ENCODE assay signal across 24 cellular contexts in genomic region chr5:79030663-79031480, GRCh38. TPM values are rescaled to one million over a fixed set of nuclear protein-coding genes. Genes with fewer than 3 reads are reported as not detected.
DNase-seq lines count a peak whose midpoint lies in the region; ATAC-seq, FAIRE-seq and TF ChIP-seq lines count a peak whose summit lies in the region.
"Had no signal": no experiment of that assay in that cellular context is flagged by ENCODE, and none has a peak within 500 bp of the region (broad histone marks: within the 10 kb centered on the region; RNA-seq: fewer than 3 reads in every experiment).

No MANE protein-coding gene starts in this region.

- H3K23ac ChIP-seq in mesenchymal stem cell (ENCODE audit: low read length in 2 of 2): no peak overlapping the region

- H4K91ac ChIP-seq in mesenchymal stem cell (ENCODE audit: low read length): no peak overlapping the region

- H3K79me2 ChIP-seq in SK-N-SH (ENCODE audit: insufficient read depth) (no peaks in the 10 kb centered on the region), GM23248 (ENCODE audit: insufficient read depth) (no peaks in the 10 kb centered on the region)

- peak; percentile 58 for FAIRE-seq in GM12891 (lab: Jason Lieb, UNC)
- FAIRE-seq: A204.1, H54 had no signal

- H3K9ac ChIP-seq in SK-N-SH: no peak overlapping the region
- no peak overlapping the region for H3K9ac ChIP-seq in mesenchymal stem cell (ENCODE audit: low read length)
- no peak overlapping the region for H3K9ac ChIP-seq in GM23248
- H3K9ac ChIP-seq: BLaER1 had no signal

- TF ChIP-seq POLR2A in GM12891 (IDR thresholded peaks at IDR 0.05; ENCODE audit: low read depth, low read length): no peak

- no peak overlapping the region for H2BK15ac ChIP-seq in mesenchymal stem cell (ENCODE audit: low read depth, poor library complexity, severe bottlenecking)

- no peaks in the 10 kb centered on the region for H3K36me3 Mint-ChIP-seq in progenitor cell of endocrine pancreas (ENCODE audit: insufficient read depth)
- H3K36me3 Mint-ChIP-seq: CD4-positive, alpha-beta memory T cell had no signal

- H3K9me3 ChIP-seq in SK-N-SH (no peaks in the 10 kb centered on the region), mesenchymal stem cell (ENCODE audit: control insufficient read depth, low read length) (no peaks in the 10 kb centered on the region), GM23248 (ENCODE audit: low read depth) (no peaks in the 10 kb centered on the region)
- H3K9me3 ChIP-seq: BLaER1, Peyer's patch had no signal

- H3K27me3 Mint-ChIP-seq in progenitor cell of endocrine pancreas: no peaks in the 10 kb centered on the region

- CTCF ChIA-PET in SK-N-SH (lab: Yijun Ruan, JAX): interaction anchor here (3.8 kb wide), 1 partner anchor 102 kb away, joined by 55 read pairs; no protein-coding TSS in a partner anchor

- in situ Hi-C loops in GM23248 (cut with MboI): no loop called here

- WGBS in SK-N-SH (ENCODE audit: low lambda C conversion rate): 70% methylated on average over 11 of the region's 11 CpGs
- WGBS in mesenchymal stem cell: 96% methylated on average over 11 of the region's 11 CpGs
- 55 to 56% methylated on average over 10 of the region's 11 CpGs for WGBS in GM23248 (ENCODE audit: low coverage in 1 of 2, low lambda C conversion rate in 2 of 2, missing lambda C conversion rate in 2 of 2), 2 experiments

- TF ChIP-seq CTCF in SK-N-SH (IDR thresholded peaks at IDR 0.05): no peak
- TF ChIP-seq CTCF in kidney epithelial cell (IDR thresholded peaks at IDR 0.05; ENCODE audit: insufficient read depth, low read length, poor library complexity, severe bottlenecking): no peak
- no peak for TF ChIP-seq CTCF in progenitor cell of endocrine pancreas (IDR thresholded peaks at IDR 0.05; ENCODE audit: unreplicated experiment)

- no peak overlapping the region for H3K4ac ChIP-seq in mesenchymal stem cell (ENCODE audit: low read depth in 1 of 2, low read length in 2 of 2)

- H4K20me1 ChIP-seq in SK-N-SH (ENCODE audit: insufficient read depth): no peaks in the 10 kb centered on the region
- no peaks in the 10 kb centered on the region for H4K20me1 ChIP-seq in GM23248 (ENCODE audit: insufficient read depth)
- H4K20me1 ChIP-seq: BLaER1 had no signal

- H2BK5ac ChIP-seq in mesenchymal stem cell (ENCODE audit: low read depth, low read length, poor library complexity, severe bottlenecking): no peak overlapping the region

- H3K9me3 Mint-ChIP-seq in progenitor cell of endocrine pancreas (ENCODE audit: low read depth): no peaks in the 10 kb centered on the region
- H3K9me3 Mint-ChIP-seq: CD4-positive, alpha-beta memory T cell had no signal

- DNase-seq in GM12891 (ENCODE audit: insufficient read length, low spot score) (no peak), SK-N-SH (peak; percentile 46), kidney epithelial cell (ENCODE audit: low read depth) (peak; percentile 66), mesenchymal stem cell (no peak), GM23248 (no peak), progenitor cell of endocrine pancreas (ENCODE audit: low spot score, unreplicated experiment) (no peak)
- no peak for DNase-seq in activated naive CD4-positive, alpha-beta T cell (lab: John Stamatoyannopoulos, UW)
- DNase-seq: CD4-positive, alpha-beta memory T cell; DMS79; IMR-90; Karpas-422; NCI-H1417 treated with DMSO at 0.1 percent for 48 hours; NCI-H1930; NCI-H2171; NCI-H446 treated with DMSO at 0.1 percent for 48 hours; Peyer's patch had no signal

- H3K4me1 Mint-ChIP-seq in progenitor cell of endocrine pancreas (ENCODE audit: low read depth): peaks cover 2% of the 10 kb centered on the region
- H3K4me1 Mint-ChIP-seq: CD4-positive, alpha-beta memory T cell had no signal

- H3K27ac ChIP-seq in SK-N-SH (ENCODE audit: low read depth in 2 of 2, low read length in 1 of 2): peak overlapping the region in 1 of 2 experiments; percentile 94; a peak in 2 of 4 replicates
- H3K27ac ChIP-seq in mesenchymal stem cell (ENCODE audit: low read length, poor library complexity, severe bottlenecking): peak overlapping the region; percentile 82
- no peak overlapping the region for H3K27ac ChIP-seq in GM23248
- H3K27ac ChIP-seq: BLaER1, Peyer's patch had no signal

- no peaks in the 10 kb centered on the region for H3K79me1 ChIP-seq in mesenchymal stem cell (replicated peaks; ENCODE audit: low read length, poor library complexity, severe bottlenecking)

- no peak overlapping the region for H2BK12ac ChIP-seq in mesenchymal stem cell (ENCODE audit: low read length in 2 of 2)

- TF ChIP-seq EP300 in SK-N-SH (IDR thresholded peaks at IDR 0.05; ENCODE audit: borderline replicate concordance in 1 of 2, low read depth in 1 of 2, low read length in 1 of 2): peak in 1 of 2 experiments; percentile 78; a peak in 2 of 4 replicates

- H3K4me3 ChIP-seq in SK-N-SH (ENCODE audit: low read depth in 2 of 2, low read length in 1 of 2): no peak overlapping the region
- H3K4me3 ChIP-seq in kidney epithelial cell (ENCODE audit: low read depth, low read length): no peak overlapping the region
- H3K4me3 ChIP-seq in mesenchymal stem cell (ENCODE audit: insufficient read depth in 1 of 2, low read depth in 1 of 2, low read length in 2 of 2): no peak overlapping the region
- H3K4me3 ChIP-seq in GM23248: no peak overlapping the region
- H3K4me3 ChIP-seq: BLaER1, Peyer's patch had no signal

- no peaks in the 10 kb centered on the region for H3K27me3 ChIP-seq in SK-N-SH (ENCODE audit: insufficient read depth)
- H3K27me3 ChIP-seq in kidney epithelial cell (ENCODE audit: control insufficient read depth, insufficient read depth, low read length): no peaks in the 10 kb centered on the region
- H3K27me3 ChIP-seq in mesenchymal stem cell (ENCODE audit: control insufficient read depth in 1 of 2, insufficient read depth in 1 of 2, low read length in 2 of 2): peaks cover 0 to 3% of the 10 kb centered on the region in 2 experiments
- no peaks in the 10 kb centered on the region for H3K27me3 ChIP-seq in GM23248 (replicated peaks; ENCODE audit: insufficient read depth)
- H3K27me3 ChIP-seq: BLaER1, Peyer's patch had no signal

- no peak overlapping the region for H3K18ac ChIP-seq in mesenchymal stem cell (ENCODE audit: low read depth in 1 of 2, low read length in 2 of 2)

- H3K14ac ChIP-seq in mesenchymal stem cell (ENCODE audit: low read length in 2 of 2): no peak overlapping the region

- H2AFZ ChIP-seq in SK-N-SH (ENCODE audit: low read depth) (0 out of 2 replicates have a peak overlapping the region, but pooled peaks have one; percentile 22), mesenchymal stem cell (ENCODE audit: low read depth, low read length) (no peak overlapping the region), GM23248 (no peak overlapping the region)

- H4K8ac ChIP-seq in mesenchymal stem cell (ENCODE audit: low read length): no peak overlapping the region

- no peak overlapping the region for H3K4me3 Mint-ChIP-seq in progenitor cell of endocrine pancreas (ENCODE audit: low read depth)
- H3K4me3 Mint-ChIP-seq: CD4-positive, alpha-beta memory T cell had no signal

- POLR2A ChIA-PET in SK-N-SH (lab: Yijun Ruan, JAX): no interaction called here

- H3K4me1 ChIP-seq in SK-N-SH (ENCODE audit: control insufficient read depth in 1 of 2, insufficient read depth in 2 of 2, low read depth in 1 of 2, low read length in 1 of 2): peaks cover 0 to 12% of the 10 kb centered on the region in 2 experiments; a peak in 2 of 4 replicates
- H3K4me1 ChIP-seq in mesenchymal stem cell (ENCODE audit: control insufficient read depth, insufficient read depth, low read depth, low read length): peaks cover 2% of the 10 kb centered on the region
- H3K4me1 ChIP-seq in GM23248 (ENCODE audit: insufficient read depth): no peaks in the 10 kb centered on the region
- H3K4me1 ChIP-seq: BLaER1, Peyer's patch had no signal

- H3K9me2 ChIP-seq in SK-N-SH: no peaks in the 10 kb centered on the region
- H3K9me2 ChIP-seq in GM23248 (ENCODE audit: insufficient read depth): no peaks in the 10 kb centered on the region

- H3K36me3 ChIP-seq in SK-N-SH (replicated peaks in 1 of 2; ENCODE audit: control insufficient read depth in 1 of 2, insufficient read depth in 2 of 2, low read length in 1 of 2): no peaks in the 10 kb centered on the region
- no peaks in the 10 kb centered on the region for H3K36me3 ChIP-seq in kidney epithelial cell (ENCODE audit: control insufficient read depth, insufficient read depth, low read length)
- H3K36me3 ChIP-seq in mesenchymal stem cell (ENCODE audit: control insufficient read depth in 1 of 2, insufficient read depth in 2 of 2, low read depth in 1 of 2, low read length in 2 of 2): no peaks in the 10 kb centered on the region
- no peaks in the 10 kb centered on the region for H3K36me3 ChIP-seq in GM23248 (ENCODE audit: low read depth)
- H3K36me3 ChIP-seq: BLaER1, Peyer's patch had no signal

- H3K4me2 ChIP-seq in SK-N-SH (no peak overlapping the region), mesenchymal stem cell (ENCODE audit: low read length, poor library complexity, severe bottlenecking) (peak overlapping the region; percentile 59), GM23248 (ENCODE audit: unreplicated experiment) (no peak overlapping the region)
- H3K4me2 ChIP-seq: BLaER1 had no signal

- no peaks in the 10 kb centered on the region for H3F3A ChIP-seq in SK-N-SH (replicated peaks; ENCODE audit: insufficient read depth)
- no peaks in the 10 kb centered on the region for H3F3A ChIP-seq in GM23248 (ENCODE audit: insufficient read depth)

- no peak for TF ChIP-seq RAD21 in SK-N-SH (IDR thresholded peaks at IDR 0.05; ENCODE audit: low read length)

- H3K27ac Mint-ChIP-seq in progenitor cell of endocrine pancreas: no peak overlapping the region
- H3K27ac Mint-ChIP-seq: CD4-positive, alpha-beta memory T cell had no signal

- no peak overlapping the region for H2BK120ac ChIP-seq in mesenchymal stem cell (ENCODE audit: low read depth, low read length)

- ATAC-seq in GM21381 (IDR thresholded peaks at IDR 0.05; ENCODE audit: unreplicated experiment): no peak
- ATAC-seq: Right ventricle myocardium inferior had no signal

- no peak overlapping the region for H2AK5ac ChIP-seq in mesenchymal stem cell (ENCODE audit: low read length, severe bottlenecking)

RNA-seq across cellular contexts. Expression of gene DMGDH, which starts 38.6 kb away (rescaled TPM):
- polyA plus RNA-seq in GM12891 (2012; ENCODE audit: low read depth, missing spikeins): 1.1 TPM
- 0.56 and 0.70 TPM in 2 replicates for polyA plus RNA-seq in SK-N-SH (2012; rRNA removed)
- polyA plus RNA-seq in SK-N-SH (2012; cell fraction: cytosol; rRNA removed): 0.28 and 0.41 TPM in 2 replicates
- 0.79 and 1.5 TPM in 2 replicates for polyA plus RNA-seq in SK-N-SH (2012; cell fraction: nucleus; rRNA removed)
- total RNA-seq in kidney epithelial cell: 2.9 and 4.2 TPM in 2 replicates
- polyA plus RNA-seq in mesenchymal stem cell (2013, experiment 1 of 2): 0.22 TPM
- polyA plus RNA-seq in mesenchymal stem cell (2013, experiment 2 of 2): 0.27 TPM
- total RNA-seq in GM23248 (2014; rRNA removed; shearing (Covaris generic)): 0.38 and 1.6 TPM in 2 replicates
- polyA plus RNA-seq in GM23248 (2016; fragmentation: Nextera tagmentation; extraction: Ambion mirVana): 1.5 and 2.8 TPM in 2 replicates
- total RNA-seq in progenitor cell of endocrine pancreas: 0.75 and 0.84 TPM in 2 replicates
- total RNA-seq: SK-MEL-5 had no signal
- polyA plus RNA-seq: IMR-90 had no signal

RNA-seq across cellular contexts. Expression of gene BHMT2, which starts 38.7 kb away (rescaled TPM):
- polyA plus RNA-seq in GM12891 (2012; ENCODE audit: low read depth, missing spikeins): not detected
- not detected in 2 replicates for polyA plus RNA-seq in SK-N-SH (2012; rRNA removed)
- not detected in 2 replicates for polyA plus RNA-seq in SK-N-SH (2012; cell fraction: cytosol; rRNA removed)
- not detected in 2 replicates for polyA plus RNA-seq in SK-N-SH (2012; cell fraction: nucleus; rRNA removed)
- 3.7 and 4.2 TPM in 2 replicates for total RNA-seq in kidney epithelial cell
- not detected for polyA plus RNA-seq in mesenchymal stem cell (2013, experiment 1 of 2)
- polyA plus RNA-seq in mesenchymal stem cell (2013, experiment 2 of 2): not detected
- total RNA-seq in GM23248 (2014; rRNA removed; shearing (Covaris generic)): 4.4 and 15.9 TPM in 2 replicates
- 6.2 and 7.0 TPM in 2 replicates for polyA plus RNA-seq in GM23248 (2016; fragmentation: Nextera tagmentation; extraction: Ambion mirVana)
- total RNA-seq in progenitor cell of endocrine pancreas: 0.64 and 1.2 TPM in 2 replicates
- total RNA-seq: CD4-positive, alpha-beta memory T cell; HT1080; MCF 10A; SK-MEL-5 had no signal
- polyA plus RNA-seq: CD4-positive, alpha-beta memory T cell had no signal

RNA-seq across cellular contexts. Expression of gene ARSB, which starts 45.8 kb away (rescaled TPM):
- polyA plus RNA-seq in GM12891 (2012; ENCODE audit: low read depth, missing spikeins): 2.2 TPM
- 12.5 and 17.6 TPM in 2 replicates for polyA plus RNA-seq in SK-N-SH (2012; rRNA removed)
- polyA plus RNA-seq in SK-N-SH (2012; cell fraction: cytosol; rRNA removed): 14.8 and 16.5 TPM in 2 replicates
- 8.7 and 9.2 TPM in 2 replicates for polyA plus RNA-seq in SK-N-SH (2012; cell fraction: nucleus; rRNA removed)
- 17.2 and 17.5 TPM in 2 replicates for total RNA-seq in kidney epithelial cell
- polyA plus RNA-seq in mesenchymal stem cell (2013, experiment 1 of 2): 22.6 TPM
- 23.2 TPM for polyA plus RNA-seq in mesenchymal stem cell (2013, experiment 2 of 2)
- 35.3 and 43.7 TPM in 2 replicates for total RNA-seq in GM23248 (2014; rRNA removed; shearing (Covaris generic))
- polyA plus RNA-seq in GM23248 (2016; fragmentation: Nextera tagmentation; extraction: Ambion mirVana): 30.1 and 30.5 TPM in 2 replicates
- total RNA-seq in progenitor cell of endocrine pancreas: 17.0 and 17.7 TPM in 2 replicates

Comparison
In these comparisons a context has a peak if more than half of its experiments do, and no peak if none do; other contexts are left out.
1. DNase-seq: peak in SK-N-SH (single experiment) and kidney epithelial cell (single experiment); none in GM12891 (single experiment), mesenchymal stem cell (single experiment), GM23248 (single experiment), progenitor cell of endocrine pancreas (single experiment) and activated naive CD4-positive, alpha-beta T cell (0 of 4).